In the genomic region with DNA sequence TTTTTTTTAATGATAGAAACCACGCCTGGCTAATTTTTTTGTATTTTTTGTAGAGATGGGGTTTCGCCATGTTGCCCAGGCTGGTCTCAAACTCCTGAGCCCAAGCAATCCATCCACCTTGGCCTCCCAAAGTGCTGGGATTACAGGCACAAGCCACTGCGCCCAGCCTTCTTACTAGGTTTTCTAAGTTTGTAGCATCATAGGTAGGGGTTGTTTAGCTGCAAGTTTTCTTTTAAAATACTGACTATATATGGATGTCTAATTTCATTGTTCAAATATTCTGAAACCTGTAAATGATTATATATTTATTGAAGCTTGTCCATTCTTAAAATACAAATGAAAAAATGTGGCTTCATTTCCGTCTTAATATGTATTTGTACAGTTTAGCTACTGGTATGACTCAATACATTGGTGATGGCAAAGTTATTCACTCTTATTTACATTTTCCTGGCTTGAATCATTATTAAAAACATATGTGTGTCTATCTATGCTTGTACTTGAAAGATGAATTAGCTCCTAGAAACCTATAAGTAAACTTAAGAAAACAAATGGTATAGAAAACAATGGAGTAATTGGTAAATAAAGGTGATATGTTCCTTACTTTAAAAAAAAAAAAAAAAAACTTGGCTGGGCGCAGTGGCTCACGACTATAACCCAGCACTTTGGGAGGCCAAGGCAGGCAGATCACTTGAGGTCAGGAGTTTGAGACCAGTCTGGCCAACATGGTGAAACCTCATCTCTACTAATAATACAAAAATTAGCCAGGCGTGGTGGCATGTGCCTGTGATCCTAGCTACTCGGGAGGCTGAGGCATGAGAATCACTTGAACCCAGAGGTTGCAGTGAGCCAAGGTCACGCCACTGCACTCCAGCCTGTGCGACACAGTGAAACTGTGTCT, we compare ENCODE assay signal across 8 cellular contexts.
A peak's percentile ranks its signal among the peaks of the same experiment; 100 is the strongest.
DNase-seq lines count a peak whose midpoint lies in the region; ATAC-seq and TF ChIP-seq lines count a peak whose summit lies in the region.
"Not testable (repeated sequence)": the region's sequence is repeated elsewhere in the genome, so short reads cannot be mapped to it uniquely, and the experiment has no call there.

No MANE protein-coding gene starts in this region.

- H4K20me1 ChIP-seq in smooth muscle cell (ENCODE audit: low read depth) = not testable (repeated sequence)

- H2AFZ ChIP-seq in smooth muscle cell (ENCODE audit: low read depth) = not testable (repeated sequence)

- peak; percentile 62 for ATAC-seq in HG03571 (IDR thresholded peaks at IDR 0.05; ENCODE audit: unreplicated experiment)

- DNase-seq in AG04450 (ENCODE audit: low read depth, low spot score) (peak; percentile 75), GM04503 (ENCODE audit: low read depth) (peak; percentile 69), RPMI7951 (ENCODE audit: low read depth) (peak; percentile 78), astrocyte of the hippocampus (ENCODE audit: low read depth, low spot score) (peak; percentile 6), epithelial cell of prostate (ENCODE audit: low read depth, low spot score) (peak; percentile 29), hepatic stellate cell (ENCODE audit: low spot score) (peak; percentile 59)
- DNase-seq in smooth muscle cell (lab: John Stamatoyannopoulos, UW; ENCODE audit: unreplicated experiment) = not testable (repeated sequence)

- H3K4me1 ChIP-seq in smooth muscle cell (ENCODE audit: low read depth) = not testable (repeated sequence)

- CTCF ChIA-PET in AG04450 (lab: Charles Lee) = interaction anchor here (1.6 to 2.8 kb wide), 2 partner anchors 12 kb away, joined by 6 to 14 read pairs; no protein-coding TSS in a partner anchor

- H3K79me2 ChIP-seq in smooth muscle cell (ENCODE audit: low read depth) = not testable (repeated sequence)

- not testable (repeated sequence) for H3F3A ChIP-seq in smooth muscle cell (ENCODE audit: low read depth)

- not testable (repeated sequence) for H3K4me3 ChIP-seq in AG04450 (ENCODE audit: low read depth, low read length); smooth muscle cell

- H3K4me2 ChIP-seq in smooth muscle cell = not testable (repeated sequence)

- WGBS in smooth muscle cell (ENCODE audit: low lambda C conversion rate) = 89% methylated on average over 10 of the region's 10 CpGs

- not testable (repeated sequence) for H3K36me3 ChIP-seq in smooth muscle cell (ENCODE audit: low read depth)

- peak overlapping the region; percentile 62 for H3K27ac ChIP-seq in AG04450 (ENCODE audit: low read depth, low read length)
- H3K27ac ChIP-seq in epithelial cell of prostate = peak overlapping the region; percentile 74
- peak overlapping the region; percentile 57 for H3K27ac ChIP-seq in smooth muscle cell (ENCODE audit: low read depth)

- H3K27me3 ChIP-seq in AG04450 (ENCODE audit: control insufficient read depth, insufficient read depth, low read length); smooth muscle cell (ENCODE audit: low read depth): not testable (repeated sequence)

- TF ChIP-seq CTCF in AG04450 (IDR thresholded peaks at IDR 0.05; ENCODE audit: low read depth, low read length); smooth muscle cell (IDR thresholded peaks at IDR 0.05; ENCODE audit: borderline replicate concordance, insufficient read depth, poor library complexity, severe bottlenecking): not testable (repeated sequence)

- POLR2A ChIA-PET in AG04450 (lab: Yijun Ruan, JAX) = interaction anchor here (0.6 to 1.6 kb wide), 9 partner anchors 9 to 213 kb away, joined by 3 to 7 read pairs (median 4); a partner anchor contains a TSS

- H3K9me3 ChIP-seq in AG04450 (ENCODE audit: control insufficient read depth, insufficient read depth, low read length); smooth muscle cell (replicated peaks; ENCODE audit: low read depth): not testable (repeated sequence)

- H3K9ac ChIP-seq in smooth muscle cell (ENCODE audit: low read depth) = not testable (repeated sequence)
